Comparison of ENCODE assay signal across 18 cellular contexts in the genomic region with DNA sequence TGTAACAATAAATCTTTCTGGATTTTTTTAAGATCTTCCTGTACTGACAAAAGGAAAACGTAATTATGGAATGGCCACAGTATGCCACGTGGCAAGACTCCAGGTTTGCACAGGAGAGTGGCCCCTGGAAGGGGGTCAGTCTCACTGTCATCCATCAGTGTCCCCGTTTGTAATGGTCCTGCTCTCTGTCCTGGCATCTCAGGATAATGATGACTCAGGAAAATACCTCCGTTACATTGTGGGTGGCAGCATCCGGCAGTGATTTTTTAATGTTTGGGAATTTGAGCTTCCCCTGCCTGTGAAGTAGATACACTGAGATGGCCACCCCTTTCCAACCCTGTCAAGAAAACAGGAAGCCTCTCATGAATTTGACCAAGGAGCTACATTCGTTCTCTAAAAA.
DNase-seq lines count a peak whose midpoint lies in the region; ATAC-seq, FAIRE-seq and TF ChIP-seq lines count a peak whose summit lies in the region.
"Had no signal": no experiment of that assay in that cellular context is flagged by ENCODE, and none has a peak within 500 bp of the region (broad histone marks: within the 10 kb centered on the region; RNA-seq: fewer than 3 reads in every experiment).

No MANE protein-coding gene starts in this region.

- no peak overlapping the region for H3K9ac ChIP-seq in HepG2 (ENCODE audit: insufficient read depth, low read depth, low read length)
- no peak overlapping the region for H3K9ac ChIP-seq in astrocyte (ENCODE audit: low read length)
- H3K9ac ChIP-seq: BLaER1 treated with 17β-estradiol and CSF1 and Interleukin-3, amounts not matched to agents 10 nM and 100 nM had no signal

- TF ChIP-seq RAD21 in HepG2 (CRISPR knock-in tag; IDR thresholded peaks at IDR 0.05): no peak

- no peak for TF ChIP-seq POLR2A in HepG2 (IDR thresholded peaks at IDR 0.05; ENCODE audit: insufficient read depth in 1 of 2, low read depth in 2 of 2, low read length in 2 of 2)
- TF ChIP-seq POLR2A in right lobe of liver (IDR thresholded peaks at IDR 0.05): no peak
- no peak for TF ChIP-seq POLR2A in GM12891 (IDR thresholded peaks at IDR 0.05; ENCODE audit: low read depth, low read length)

- H3K9me3 ChIP-seq in HepG2 (ENCODE audit: low read length) (no peaks in the 10 kb centered on the region), right lobe of liver (no peaks in the 10 kb centered on the region), astrocyte (ENCODE audit: insufficient read depth, low read depth, low read length) (no peaks in the 10 kb centered on the region), pancreas (no peaks in the 10 kb centered on the region)

- DNase-seq in HepG2 (ENCODE audit: low spot score) (no peak), right lobe of liver (no peak), astrocyte (ENCODE audit: low read depth) (peak; percentile 47), left kidney (ENCODE audit: low read depth, low spot score) (peak; percentile 73), GM12891 (ENCODE audit: insufficient read length, low spot score) (no peak), NOMO-1 treated with DMSO at 0.1 percent for 48 hours (lab: John Stamatoyannopoulos, UW; ENCODE audit: unreplicated experiment) (no peak), pancreas (no peak)
- DNase-seq in stimulated activated CD4-positive, alpha-beta T cell treated with anti-CD3 and anti-CD28 coated beads, Interleukin-1b, Interleukin-23, amount 100 ng/mL, for 48 hours: no peak
- DNase-seq: ACHN; Calu3; CD4-positive, alpha-beta T cell; DMS 273 treated with DMSO at 0.1 percent for 48 hours; GOT3; H9 had no signal

- H3K4me3 Mint-ChIP-seq in astrocyte (ENCODE audit: unreplicated experiment): no peak overlapping the region
- H3K4me3 Mint-ChIP-seq: CD4-positive, alpha-beta T cell; H9 had no signal

- H3K27ac Mint-ChIP-seq in astrocyte (ENCODE audit: unreplicated experiment): no peak overlapping the region
- H3K27ac Mint-ChIP-seq: CD4-positive, alpha-beta T cell; H9 had no signal

- TF ChIP-seq CTCF in HepG2 (CRISPR knock-in tag; IDR thresholded peaks at IDR 0.05): no peak
- TF ChIP-seq CTCF in right lobe of liver (IDR thresholded peaks at IDR 0.05): no peak
- TF ChIP-seq CTCF in astrocyte (IDR thresholded peaks at IDR 0.05; ENCODE audit: insufficient read depth, low read depth, low read length): no peak
- no peak for TF ChIP-seq CTCF in pancreas (IDR thresholded peaks at IDR 0.05)

- POLR2A ChIA-PET in HepG2 (lab: Yijun Ruan, JAX): no interaction called here

- H3K36me3 ChIP-seq in HepG2 (replicated peaks in 1 of 2; ENCODE audit: control insufficient read depth in 1 of 2, insufficient read depth in 2 of 2, low read length in 2 of 2): no peaks in the 10 kb centered on the region; a peak in 1 of 5 replicates
- no peaks in the 10 kb centered on the region for H3K36me3 ChIP-seq in right lobe of liver
- no peaks in the 10 kb centered on the region for H3K36me3 ChIP-seq in astrocyte (ENCODE audit: insufficient read depth, low read length)
- no peaks in the 10 kb centered on the region for H3K36me3 ChIP-seq in pancreas

- H3K27me3 ChIP-seq in HepG2 (ENCODE audit: control insufficient read depth in 1 of 2, insufficient read depth in 2 of 2, low read length in 2 of 2): no peaks in the 10 kb centered on the region
- H3K27me3 ChIP-seq in right lobe of liver: no peaks in the 10 kb centered on the region
- H3K27me3 ChIP-seq in astrocyte (ENCODE audit: insufficient read depth, low read length): no peaks in the 10 kb centered on the region
- H3K27me3 ChIP-seq in pancreas: no peaks in the 10 kb centered on the region
- H3K27me3 ChIP-seq: BLaER1 treated with 17β-estradiol and CSF1 and Interleukin-3, amounts not matched to agents 10 nM and 100 nM had no signal

- no peak for TF ChIP-seq EP300 in HepG2 (IDR thresholded peaks at IDR 0.05; ENCODE audit: low read depth in 2 of 2, low read length in 2 of 2)
- no peak for TF ChIP-seq EP300 in HepG2 (CRISPR knock-in tag; IDR thresholded peaks at IDR 0.05; ENCODE audit: borderline replicate concordance)

- no TSS peak for BruUV-seq in HepG2 (replicated peaks; lab: Mats Ljungman, UMichigan)

- no peak overlapping the region for H2AFZ ChIP-seq in HepG2 (ENCODE audit: low read length)
- H2AFZ ChIP-seq in astrocyte (ENCODE audit: low read depth, low read length): no peak overlapping the region

- no peaks in the 10 kb centered on the region for H3K27me3 Mint-ChIP-seq in astrocyte (ENCODE audit: low read depth, unreplicated experiment)
- H3K27me3 Mint-ChIP-seq: CD4-positive, alpha-beta T cell had no signal

- FAIRE-seq in HepG2 (lab: Jason Lieb, UNC): no peak
- FAIRE-seq in astrocyte (lab: Jason Lieb, UNC): no peak
- no peak for FAIRE-seq in GM12891 (lab: Jason Lieb, UNC)
- no peak for FAIRE-seq in pancreas (lab: Jason Lieb, UNC)
- FAIRE-seq: GM12878 had no signal

- H3K27ac ChIP-seq in HepG2 (ENCODE audit: extremely low read length, insufficient read depth, low read length) (no peak overlapping the region), right lobe of liver (no peak overlapping the region), astrocyte (ENCODE audit: low read depth, low read length) (no peak overlapping the region), pancreas (no peak overlapping the region)
- H3K27ac ChIP-seq: 22Rv1; BLaER1 treated with 17β-estradiol and CSF1 and Interleukin-3, amounts not matched to agents 10 nM and 100 nM; HL-60 had no signal

- CTCF ChIA-PET in HepG2 (lab: Yijun Ruan, JAX; ENCODE audit: low intra/inter-chr PET ratio, low total read pairs): no interaction called here

- H3K4me3 ChIP-seq in HepG2 (replicated peaks in 1 of 3; ENCODE audit: insufficient read depth in 1 of 3, low read depth in 2 of 3, low read length in 3 of 3): no peak overlapping the region
- no peak overlapping the region for H3K4me3 ChIP-seq in right lobe of liver
- H3K4me3 ChIP-seq in astrocyte (ENCODE audit: insufficient read depth, low read depth, low read length): no peak overlapping the region
- no peak overlapping the region for H3K4me3 ChIP-seq in pancreas
- H3K4me3 ChIP-seq: BLaER1 treated with 17β-estradiol and CSF1 and Interleukin-3, amounts not matched to agents 10 nM and 100 nM; GM12878 had no signal

- intact Hi-C loops in HepG2 (cut with micrococcal nuclease; ENCODE audit: unreplicated experiment) (loop anchor here (10.0 kb wide), 1 partner anchor 278 kb away; no protein-coding TSS in a partner anchor), right lobe of liver (cut with DNase I) (no loop called here), pancreas (cut with DNase I) (no loop called here)

- peaks cover 3% of the 10 kb centered on the region for H3K4me1 Mint-ChIP-seq in astrocyte (ENCODE audit: low read depth, unreplicated experiment)

- no peaks in the 10 kb centered on the region for H4K20me1 ChIP-seq in HepG2 (ENCODE audit: insufficient read depth, low read length)
- H4K20me1 ChIP-seq in astrocyte (ENCODE audit: insufficient read depth, low read length): no peaks in the 10 kb centered on the region
- H4K20me1 ChIP-seq: BLaER1 treated with 17β-estradiol and CSF1 and Interleukin-3, amounts not matched to agents 10 nM and 100 nM had no signal

- H3K79me2 ChIP-seq in HepG2 (ENCODE audit: insufficient read depth, low read length) (no peaks in the 10 kb centered on the region), astrocyte (ENCODE audit: insufficient read depth, low read length) (no peaks in the 10 kb centered on the region)

- peaks cover 26% of the 10 kb centered on the region for H3K4me1 ChIP-seq in HepG2 (ENCODE audit: insufficient read depth, low read length)
- peaks cover 0 to 12% (median 0%) of the 10 kb centered on the region in 4 donors for H3K4me1 ChIP-seq in right lobe of liver
- H3K4me1 ChIP-seq in astrocyte (ENCODE audit: insufficient read depth, low read length): peaks cover 5% of the 10 kb centered on the region
- peaks cover 0 to 5% (median 0%) of the 10 kb centered on the region in 3 donors for H3K4me1 ChIP-seq in pancreas

- H3K36me3 Mint-ChIP-seq in astrocyte (ENCODE audit: low read depth, unreplicated experiment): peaks cover 20% of the 10 kb centered on the region

- 97% methylated on average over 6 of the region's 6 CpGs for WGBS in HepG2 (ENCODE audit: low lambda C conversion rate)
- whole genome bisulfite sequencing in right lobe of liver (ENCODE audit: insufficient coverage, low coverage, low lambda C conversion rate, missing lambda C conversion rate): 76% methylated on average over 4 of the region's 6 CpGs
- 79 to 86% methylated on average over 6 of the region's 6 CpGs for WGBS in pancreas, 2 donors

- in situ Hi-C loops in HepG2 (cut with HindIII; ENCODE audit: extremely low pct_ligation_motif_present, low pct_unique_long_range_greater_than_20kb): no loop called here

- ATAC-seq in HepG2 (no peak), right lobe of liver (no peak), pancreas (no peak)
- ATAC-seq: GM12878 had no signal

- H3K4me2 ChIP-seq in HepG2 (ENCODE audit: low read depth, low read length) (no peak overlapping the region), astrocyte (ENCODE audit: low read length) (no peak overlapping the region)
- H3K4me2 ChIP-seq: BLaER1 treated with 17β-estradiol and CSF1 and Interleukin-3, amounts not matched to agents 10 nM and 100 nM had no signal

- peaks cover 1% of the 10 kb centered on the region for H3K9me3 Mint-ChIP-seq in astrocyte (ENCODE audit: unreplicated experiment)

TF ChIP-seq in HepG2, 621 proteins besides CTCF, POLR2A, EP300 and RAD21 (continues in another document):
- TF ChIP-seq MAFF (IDR thresholded peaks at IDR 0.05; ENCODE audit: low read depth, low read length) (peak; percentile 87), ZSCAN29 (CRISPR knock-in tag; conservative IDR thresholded peaks at IDR 0.05) (no peak), MAFK (conservative IDR thresholded peaks at IDR 0.05 in 1 of 2, IDR thresholded peaks at IDR 0.05 in 1 of 2; ENCODE audit: low read length in 2 of 2) (peak; percentile 83 to 91), LCORL (IDR thresholded peaks at IDR 0.05) (no peak), LCORL (CRISPR knock-in tag; IDR thresholded peaks at IDR 0.05) (no peak), ZBTB21 (CRISPR knock-in tag; IDR thresholded peaks at IDR 0.05) (no peak), HMGA1 (CRISPR knock-in tag; conservative IDR thresholded peaks at IDR 0.05) (no peak), ZFP1 (CRISPR knock-in tag; IDR thresholded peaks at IDR 0.05) (no peak), ZNF775 (CRISPR knock-in tag; IDR thresholded peaks at IDR 0.05; ENCODE audit: borderline replicate concordance) (no peak)

TF ChIP-seq in GM12891, 5 proteins besides CTCF, POLR2A, EP300 and RAD21:
- no peak for TF ChIP-seq PAX5 (IDR thresholded peaks at IDR 0.05; ENCODE audit: insufficient read depth, low read length, severe bottlenecking)
- no peak for TF ChIP-seq SPI1 (IDR thresholded peaks at IDR 0.05; ENCODE audit: low read depth, low read length)
- TF ChIP-seq POU2F2 (IDR thresholded peaks at IDR 0.05; ENCODE audit: low read depth, low read length): no peak
- no peak for TF ChIP-seq TAF1 (IDR thresholded peaks at IDR 0.05; ENCODE audit: low read depth, low read length)
- TF ChIP-seq POLR2AphosphoS5 (IDR thresholded peaks at IDR 0.05; ENCODE audit: low read depth, low read length): no peak

Comparison
In these comparisons a context has a peak if more than half of its experiments do, and no peak if none do; other contexts are left out.
1. DNase-seq: peak in astrocyte (single experiment) and left kidney (single experiment); none in HepG2 (single experiment), right lobe of liver (0 of 3), stimulated activated CD4-positive, alpha-beta T cell treated with anti-CD3 and anti-CD28 coated beads, Interleukin-1b, Interleukin-23, amount 100 ng/mL, for 48 hours (single experiment), GM12891 (single experiment), NOMO-1 treated with DMSO at 0.1 percent for 48 hours (single experiment) and pancreas (0 of 6).